1 cellular context compared by ENCODE assay signal in the genomic region with DNA sequence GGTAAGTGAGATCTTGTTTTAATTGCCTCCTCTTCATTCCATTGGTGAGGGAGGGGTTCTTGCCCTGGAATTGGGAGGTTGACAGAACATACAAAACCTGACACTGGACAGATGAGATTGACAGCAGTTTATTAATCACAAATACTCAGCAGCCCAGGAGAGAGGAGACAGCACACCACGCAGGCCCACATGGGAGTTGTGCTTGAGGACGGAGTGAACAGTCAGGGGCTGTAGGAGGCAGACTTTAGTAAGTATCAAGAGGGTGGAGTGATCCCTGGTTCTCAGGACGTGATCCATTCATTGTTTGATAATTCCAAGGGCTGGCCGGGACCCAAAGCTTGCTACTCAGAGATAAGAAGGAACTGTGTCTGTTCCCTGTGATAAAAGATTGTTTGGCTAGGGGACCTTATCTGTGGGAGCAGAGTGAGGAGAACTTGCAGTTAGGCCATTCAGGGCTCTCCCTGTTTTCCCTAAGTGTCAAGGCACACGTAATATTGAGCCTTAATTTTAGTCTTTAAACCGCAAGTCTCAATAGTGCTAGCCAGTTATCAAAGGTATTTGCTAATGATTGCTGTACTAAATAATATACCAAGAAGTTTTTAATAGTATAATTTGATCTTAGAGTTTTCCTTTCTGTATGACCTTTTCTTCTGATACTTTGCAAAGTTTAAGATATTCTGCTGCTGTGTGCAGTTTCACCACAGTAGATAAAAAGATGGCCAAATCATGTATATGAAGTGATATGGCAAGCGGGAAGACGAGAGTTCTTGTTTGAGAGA.
TF ChIP-seq lines count a peak whose summit lies in the region.

No MANE protein-coding gene starts in this region.

TF ChIP-seq in K562, 482 proteins besides CTCF, POLR2A, EP300 and RAD21 (continued from another document and continues in another):
- TF ChIP-seq, protein P1, sequence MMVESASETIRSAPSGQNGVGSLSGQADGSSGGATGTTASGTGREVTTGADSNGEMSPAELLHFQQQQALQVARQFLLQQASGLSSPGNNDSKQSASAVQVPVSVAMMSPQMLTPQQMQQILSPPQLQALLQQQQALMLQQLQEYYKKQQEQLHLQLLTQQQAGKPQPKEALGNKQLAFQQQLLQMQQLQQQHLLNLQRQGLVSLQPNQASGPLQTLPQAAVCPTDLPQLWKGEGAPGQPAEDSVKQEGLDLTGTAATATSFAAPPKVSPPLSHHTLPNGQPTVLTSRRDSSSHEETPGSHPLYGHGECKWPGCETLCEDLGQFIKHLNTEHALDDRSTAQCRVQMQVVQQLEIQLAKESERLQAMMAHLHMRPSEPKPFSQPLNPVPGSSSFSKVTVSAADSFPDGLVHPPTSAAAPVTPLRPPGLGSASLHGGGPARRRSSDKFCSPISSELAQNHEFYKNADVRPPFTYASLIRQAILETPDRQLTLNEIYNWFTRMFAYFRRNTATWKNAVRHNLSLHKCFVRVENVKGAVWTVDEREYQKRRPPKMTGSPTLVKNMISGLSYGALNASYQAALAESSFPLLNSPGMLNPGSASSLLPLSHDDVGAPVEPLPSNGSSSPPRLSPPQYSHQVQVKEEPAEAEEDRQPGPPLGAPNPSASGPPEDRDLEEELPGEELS (CRISPR knock-in tag; IDR thresholded peaks at IDR 0.05; ENCODE audit: borderline replicate concordance) = no peak
- TF ChIP-seq POLR2AphosphoS2 (IDR thresholded peaks at IDR 0.05; ENCODE audit: low read length) (no peak), TAF7 (tag; IDR thresholded peaks at IDR 0.05) (0 out of 2 replicates have a peak, but pooled peaks have one; percentile 8), TCF3 (CRISPR knock-in tag; IDR thresholded peaks at IDR 0.05) (peak; percentile 100), ILK (tag; IDR thresholded peaks at IDR 0.05; ENCODE audit: borderline replicate concordance, low read depth) (peak; percentile 52; the same call in 1 of the 2 replicates), RNF2 (IDR thresholded peaks at IDR 0.05) (peak; percentile 97), SAFB2 (IDR thresholded peaks at IDR 0.05; ENCODE audit: borderline replicate concordance, low read depth, low read length, severe bottlenecking) (no peak), RAD51 (IDR thresholded peaks at IDR 0.05; ENCODE audit: borderline replicate concordance, low read depth) (peak; percentile 54; the same call in 1 of the 2 replicates), SETDB1 (IDR thresholded peaks at IDR 0.05; ENCODE audit: low read length) (no peak), CSDE1 (IDR thresholded peaks at IDR 0.05) (no peak; a peak in 1 of 4 replicates), HDAC6 (IDR thresholded peaks at IDR 0.05; ENCODE audit: low read depth, low read length) (no peak), BRD4 (IDR thresholded peaks at IDR 0.05) (no peak), ETS2 (tag; IDR thresholded peaks at IDR 0.05; ENCODE audit: borderline replicate concordance, poor library complexity, severe bottlenecking) (no peak), TAL1 (IDR thresholded peaks at IDR 0.05) (peak; percentile 100), U2AF1 (optimal IDR thresholded peaks at IDR 0.05; ENCODE audit: low read depth, low read length) (no peak), ZNF764 (CRISPR knock-in tag; IDR thresholded peaks at IDR 0.05; ENCODE audit: low read depth) (no peak), ASH1L (IDR thresholded peaks at IDR 0.05; ENCODE audit: borderline replicate concordance, low read depth, partially characterized antibody) (no peak), PTBP1 (IDR thresholded peaks at IDR 0.05; ENCODE audit: low read depth, low read length) (peak; percentile 87), POLR2G (IDR thresholded peaks at IDR 0.05; ENCODE audit: low read depth, low read length) (no peak), ZNF780A (CRISPR knock-in tag; IDR thresholded peaks at IDR 0.05) (no peak), NFE2 (IDR thresholded peaks at IDR 0.05; ENCODE audit: low read depth) (peak; percentile 63), SAP30 (IDR thresholded peaks at IDR 0.05; ENCODE audit: borderline replicate concordance, insufficient read depth, low read depth, low read length, poor library complexity, severe bottlenecking) (no peak), PHF20 (IDR thresholded peaks at IDR 0.05; ENCODE audit: partially characterized antibody) (no peak), RFX5 (IDR thresholded peaks at IDR 0.05; ENCODE audit: low read depth, low read length) (no peak), ZNF3 (CRISPR knock-in tag; IDR thresholded peaks at IDR 0.05) (no peak), RBM15 (IDR thresholded peaks at IDR 0.05; ENCODE audit: insufficient read depth, low read length) (no peak), NFATC3 (IDR thresholded peaks at IDR 0.05) (peak; percentile 95), ZNF79 (CRISPR knock-in tag; IDR thresholded peaks at IDR 0.05; ENCODE audit: low read depth) (peak; percentile 79), ZNF24 (IDR thresholded peaks at IDR 0.05) (peak; percentile 89)
- TF ChIP-seq, protein P2, sequence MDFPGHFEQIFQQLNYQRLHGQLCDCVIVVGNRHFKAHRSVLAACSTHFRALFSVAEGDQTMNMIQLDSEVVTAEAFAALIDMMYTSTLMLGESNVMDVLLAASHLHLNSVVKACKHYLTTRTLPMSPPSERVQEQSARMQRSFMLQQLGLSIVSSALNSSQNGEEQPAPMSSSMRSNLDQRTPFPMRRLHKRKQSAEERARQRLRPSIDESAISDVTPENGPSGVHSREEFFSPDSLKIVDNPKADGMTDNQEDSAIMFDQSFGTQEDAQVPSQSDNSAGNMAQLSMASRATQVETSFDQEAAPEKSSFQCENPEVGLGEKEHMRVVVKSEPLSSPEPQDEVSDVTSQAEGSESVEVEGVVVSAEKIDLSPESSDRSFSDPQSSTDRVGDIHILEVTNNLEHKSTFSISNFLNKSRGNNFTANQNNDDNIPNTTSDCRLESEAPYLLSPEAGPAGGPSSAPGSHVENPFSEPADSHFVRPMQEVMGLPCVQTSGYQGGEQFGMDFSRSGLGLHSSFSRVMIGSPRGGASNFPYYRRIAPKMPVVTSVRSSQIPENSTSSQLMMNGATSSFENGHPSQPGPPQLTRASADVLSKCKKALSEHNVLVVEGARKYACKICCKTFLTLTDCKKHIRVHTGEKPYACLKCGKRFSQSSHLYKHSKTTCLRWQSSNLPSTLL (IDR thresholded peaks at IDR 0.05) = peak; percentile 85
- TF ChIP-seq, protein P3, sequence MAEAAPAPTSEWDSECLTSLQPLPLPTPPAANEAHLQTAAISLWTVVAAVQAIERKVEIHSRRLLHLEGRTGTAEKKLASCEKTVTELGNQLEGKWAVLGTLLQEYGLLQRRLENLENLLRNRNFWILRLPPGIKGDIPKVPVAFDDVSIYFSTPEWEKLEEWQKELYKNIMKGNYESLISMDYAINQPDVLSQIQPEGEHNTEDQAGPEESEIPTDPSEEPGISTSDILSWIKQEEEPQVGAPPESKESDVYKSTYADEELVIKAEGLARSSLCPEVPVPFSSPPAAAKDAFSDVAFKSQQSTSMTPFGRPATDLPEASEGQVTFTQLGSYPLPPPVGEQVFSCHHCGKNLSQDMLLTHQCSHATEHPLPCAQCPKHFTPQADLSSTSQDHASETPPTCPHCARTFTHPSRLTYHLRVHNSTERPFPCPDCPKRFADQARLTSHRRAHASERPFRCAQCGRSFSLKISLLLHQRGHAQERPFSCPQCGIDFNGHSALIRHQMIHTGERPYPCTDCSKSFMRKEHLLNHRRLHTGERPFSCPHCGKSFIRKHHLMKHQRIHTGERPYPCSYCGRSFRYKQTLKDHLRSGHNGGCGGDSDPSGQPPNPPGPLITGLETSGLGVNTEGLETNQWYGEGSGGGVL (CRISPR knock-in tag; IDR thresholded peaks at IDR 0.05) = no peak
- TF ChIP-seq, protein P4, sequence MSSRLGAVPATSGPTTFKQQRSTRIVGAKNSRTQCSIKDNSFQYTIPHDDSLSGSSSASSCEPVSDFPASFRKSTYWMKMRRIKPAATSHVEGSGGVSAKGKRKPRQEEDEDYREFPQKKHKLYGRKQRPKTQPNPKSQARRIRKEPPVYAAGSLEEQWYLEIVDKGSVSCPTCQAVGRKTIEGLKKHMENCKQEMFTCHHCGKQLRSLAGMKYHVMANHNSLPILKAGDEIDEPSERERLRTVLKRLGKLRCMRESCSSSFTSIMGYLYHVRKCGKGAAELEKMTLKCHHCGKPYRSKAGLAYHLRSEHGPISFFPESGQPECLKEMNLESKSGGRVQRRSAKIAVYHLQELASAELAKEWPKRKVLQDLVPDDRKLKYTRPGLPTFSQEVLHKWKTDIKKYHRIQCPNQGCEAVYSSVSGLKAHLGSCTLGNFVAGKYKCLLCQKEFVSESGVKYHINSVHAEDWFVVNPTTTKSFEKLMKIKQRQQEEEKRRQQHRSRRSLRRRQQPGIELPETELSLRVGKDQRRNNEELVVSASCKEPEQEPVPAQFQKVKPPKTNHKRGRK (tag; IDR thresholded peaks at IDR 0.05) = no peak
- TF ChIP-seq, protein P5, sequence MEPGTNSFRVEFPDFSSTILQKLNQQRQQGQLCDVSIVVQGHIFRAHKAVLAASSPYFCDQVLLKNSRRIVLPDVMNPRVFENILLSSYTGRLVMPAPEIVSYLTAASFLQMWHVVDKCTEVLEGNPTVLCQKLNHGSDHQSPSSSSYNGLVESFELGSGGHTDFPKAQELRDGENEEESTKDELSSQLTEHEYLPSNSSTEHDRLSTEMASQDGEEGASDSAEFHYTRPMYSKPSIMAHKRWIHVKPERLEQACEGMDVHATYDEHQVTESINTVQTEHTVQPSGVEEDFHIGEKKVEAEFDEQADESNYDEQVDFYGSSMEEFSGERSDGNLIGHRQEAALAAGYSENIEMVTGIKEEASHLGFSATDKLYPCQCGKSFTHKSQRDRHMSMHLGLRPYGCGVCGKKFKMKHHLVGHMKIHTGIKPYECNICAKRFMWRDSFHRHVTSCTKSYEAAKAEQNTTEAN (CRISPR knock-in tag; IDR thresholded peaks at IDR 0.05) = 0 out of 2 replicates have a peak, but pooled peaks have one; percentile 48
- TF ChIP-seq, protein P6, sequence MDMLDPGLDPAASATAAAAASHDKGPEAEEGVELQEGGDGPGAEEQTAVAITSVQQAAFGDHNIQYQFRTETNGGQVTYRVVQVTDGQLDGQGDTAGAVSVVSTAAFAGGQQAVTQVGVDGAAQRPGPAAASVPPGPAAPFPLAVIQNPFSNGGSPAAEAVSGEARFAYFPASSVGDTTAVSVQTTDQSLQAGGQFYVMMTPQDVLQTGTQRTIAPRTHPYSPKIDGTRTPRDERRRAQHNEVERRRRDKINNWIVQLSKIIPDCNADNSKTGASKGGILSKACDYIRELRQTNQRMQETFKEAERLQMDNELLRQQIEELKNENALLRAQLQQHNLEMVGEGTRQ (CRISPR knock-in tag; IDR thresholded peaks at IDR 0.05) = no peak
- TF ChIP-seq, protein P7, sequence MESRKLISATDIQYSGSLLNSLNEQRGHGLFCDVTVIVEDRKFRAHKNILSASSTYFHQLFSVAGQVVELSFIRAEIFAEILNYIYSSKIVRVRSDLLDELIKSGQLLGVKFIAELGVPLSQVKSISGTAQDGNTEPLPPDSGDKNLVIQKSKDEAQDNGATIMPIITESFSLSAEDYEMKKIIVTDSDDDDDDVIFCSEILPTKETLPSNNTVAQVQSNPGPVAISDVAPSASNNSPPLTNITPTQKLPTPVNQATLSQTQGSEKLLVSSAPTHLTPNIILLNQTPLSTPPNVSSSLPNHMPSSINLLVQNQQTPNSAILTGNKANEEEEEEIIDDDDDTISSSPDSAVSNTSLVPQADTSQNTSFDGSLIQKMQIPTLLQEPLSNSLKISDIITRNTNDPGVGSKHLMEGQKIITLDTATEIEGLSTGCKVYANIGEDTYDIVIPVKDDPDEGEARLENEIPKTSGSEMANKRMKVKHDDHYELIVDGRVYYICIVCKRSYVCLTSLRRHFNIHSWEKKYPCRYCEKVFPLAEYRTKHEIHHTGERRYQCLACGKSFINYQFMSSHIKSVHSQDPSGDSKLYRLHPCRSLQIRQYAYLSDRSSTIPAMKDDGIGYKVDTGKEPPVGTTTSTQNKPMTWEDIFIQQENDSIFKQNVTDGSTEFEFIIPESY (CRISPR knock-in tag; IDR thresholded peaks at IDR 0.05) = peak; percentile 64; the same call in 1 of the 2 replicates
- TF ChIP-seq, protein P8, sequence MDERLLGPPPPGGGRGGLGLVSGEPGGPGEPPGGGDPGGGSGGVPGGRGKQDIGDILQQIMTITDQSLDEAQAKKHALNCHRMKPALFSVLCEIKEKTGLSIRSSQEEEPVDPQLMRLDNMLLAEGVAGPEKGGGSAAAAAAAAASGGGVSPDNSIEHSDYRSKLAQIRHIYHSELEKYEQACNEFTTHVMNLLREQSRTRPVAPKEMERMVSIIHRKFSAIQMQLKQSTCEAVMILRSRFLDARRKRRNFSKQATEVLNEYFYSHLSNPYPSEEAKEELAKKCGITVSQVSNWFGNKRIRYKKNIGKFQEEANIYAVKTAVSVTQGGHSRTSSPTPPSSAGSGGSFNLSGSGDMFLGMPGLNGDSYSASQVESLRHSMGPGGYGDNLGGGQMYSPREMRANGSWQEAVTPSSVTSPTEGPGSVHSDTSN (CRISPR knock-in tag; IDR thresholded peaks at IDR 0.05; ENCODE audit: low read depth) = no peak
- TF ChIP-seq, protein P8 (tag; conservative IDR thresholded peaks at IDR 0.05; ENCODE audit: low read depth) = peak; percentile 86
- TF ChIP-seq, protein P9, sequence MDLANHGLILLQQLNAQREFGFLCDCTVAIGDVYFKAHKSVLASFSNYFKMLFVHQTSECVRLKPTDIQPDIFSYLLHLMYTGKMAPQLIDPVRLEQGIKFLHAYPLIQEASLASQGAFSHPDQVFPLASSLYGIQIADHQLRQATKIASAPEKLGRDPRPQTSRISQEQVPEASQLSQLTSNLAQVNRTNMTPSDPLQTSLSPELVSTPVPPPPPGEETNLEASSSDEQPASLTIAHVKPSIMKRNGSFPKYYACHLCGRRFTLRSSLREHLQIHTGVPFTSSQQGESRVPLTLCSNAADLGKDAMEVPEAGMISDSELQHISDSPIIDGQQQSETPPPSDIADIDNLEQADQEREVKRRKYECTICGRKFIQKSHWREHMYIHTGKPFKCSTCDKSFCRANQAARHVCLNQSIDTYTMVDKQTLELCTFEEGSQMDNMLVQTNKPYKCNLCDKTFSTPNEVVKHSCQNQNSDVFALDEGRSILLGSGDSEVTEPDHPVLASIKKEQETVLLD (IDR thresholded peaks at IDR 0.05) = peak; percentile 79; the same call in 1 of the 2 replicates
- TF ChIP-seq, protein P10, sequence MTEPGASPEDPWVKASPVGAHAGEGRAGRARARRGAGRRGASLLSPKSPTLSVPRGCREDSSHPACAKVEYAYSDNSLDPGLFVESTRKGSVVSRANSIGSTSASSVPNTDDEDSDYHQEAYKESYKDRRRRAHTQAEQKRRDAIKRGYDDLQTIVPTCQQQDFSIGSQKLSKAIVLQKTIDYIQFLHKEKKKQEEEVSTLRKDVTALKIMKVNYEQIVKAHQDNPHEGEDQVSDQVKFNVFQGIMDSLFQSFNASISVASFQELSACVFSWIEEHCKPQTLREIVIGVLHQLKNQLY (CRISPR knock-in tag; conservative IDR thresholded peaks at IDR 0.05) = 0 out of 4 replicates have a peak, but pooled peaks of 1 of the 2 experiments have one; percentile 29
